In genomic region chr2:102801098-102801718, GRCh38 we compare ENCODE assay signal across 12 cellular contexts. TPM values are rescaled to one million over a fixed set of nuclear protein-coding genes. Genes with fewer than 3 reads are reported as not detected.
DNase-seq lines count a peak whose midpoint lies in the region; ATAC-seq and TF ChIP-seq lines count a peak whose summit lies in the region.
"Had no signal": no experiment of that assay in that cellular context is flagged by ENCODE, and none has a peak within 500 bp of the region (broad histone marks: within the 10 kb centered on the region; RNA-seq: fewer than 3 reads in every experiment).

No MANE protein-coding gene starts in this region.

- ATAC-seq in GM19455 (IDR thresholded peaks at IDR 0.05; ENCODE audit: unreplicated experiment) = no peak
- ATAC-seq: foreskin keratinocyte; stimulated activated naive CD8-positive, alpha-beta T cell treated with anti-CD3 and anti-CD28 coated beads, Interleukin-15, Interleukin-2, amounts not matched to agents 100 U/mL and 50 U/mL, for 24 hours had no signal

- H3K36me3 ChIP-seq in left ventricle myocardium inferior = peaks cover 33% of the 10 kb centered on the region

- in situ Hi-C loops in ACHN (cut with HindIII; ENCODE audit: low pct_ligation_motif_present, low pct_unique_long_range_greater_than_20kb, low sequenced_read_pairs) = no loop called here

- H3K9me3 ChIP-seq in left ventricle myocardium inferior (replicated peaks) = peaks cover 40% of the 10 kb centered on the region

- peak overlapping the region; percentile 93 for H3K27ac ChIP-seq in left ventricle myocardium inferior (replicated peaks)
- H3K27ac ChIP-seq: C4-2B, foreskin keratinocyte had no signal

- H3K27me3 ChIP-seq in left ventricle myocardium inferior (ENCODE audit: low read depth) = no peaks in the 10 kb centered on the region
- H3K27me3 ChIP-seq: foreskin keratinocyte had no signal

- peak overlapping the region; percentile 10 for H3K4me3 ChIP-seq in left ventricle myocardium inferior

- H3K4me1 ChIP-seq in left ventricle myocardium inferior = peaks cover 62% of the 10 kb centered on the region
- H3K4me1 ChIP-seq: foreskin keratinocyte had no signal

- DNase-seq in ACHN = peak; percentile 11
- DNase-seq in HCEC 1CT = peak; percentile 22
- peak; percentile 17 for DNase-seq in astrocyte of the hippocampus (ENCODE audit: low read depth, low spot score)
- DNase-seq in left ventricle myocardium inferior = peak; percentile 63
- no peak for DNase-seq in stimulated activated CD4-positive, alpha-beta T cell treated with anti-CD3 and anti-CD28 coated beads, Interleukin-2, amount 100 ng/mL, for 24 hours
- no peak for DNase-seq in T-helper 1 cell
- DNase-seq in NCI-H1436 (lab: John Stamatoyannopoulos, UW) = no peak
- DNase-seq: H7; stimulated activated naive CD8-positive, alpha-beta T cell treated with anti-CD3 and anti-CD28 coated beads, Interleukin-15, Interleukin-2, amounts not matched to agents 100 U/mL and 50 U/mL, for 24 hours had no signal

- no peak for TF ChIP-seq CTCF in left ventricle myocardium inferior (IDR thresholded peaks at IDR 0.05; ENCODE audit: borderline replicate concordance)

- intact Hi-C loops in left ventricle myocardium inferior (cut with micrococcal nuclease) = no loop called here

RNA-seq across cellular contexts. Expression of gene TMEM182, which starts 39.4 kb away (rescaled TPM):
- 174 TPM for total RNA-seq in left ventricle myocardium inferior

Comparison
In these comparisons a context has a peak if more than half of its experiments do, and no peak if none do; other contexts are left out.
1. DNase-seq: peak in ACHN (single experiment), HCEC 1CT (single experiment), astrocyte of the hippocampus (single experiment) and left ventricle myocardium inferior (single experiment); none in stimulated activated CD4-positive, alpha-beta T cell treated with anti-CD3 and anti-CD28 coated beads, Interleukin-2, amount 100 ng/mL, for 24 hours (0 of 2), T-helper 1 cell (0 of 5) and NCI-H1436 (single experiment).